Comparison of ENCODE assay signal across 2 cellular contexts in genomic region chr18:62324917-62325805, GRCh38.
A peak's percentile ranks its signal among the peaks of the same experiment; 100 is the strongest.
TF ChIP-seq lines count a peak whose summit lies in the region.

TNFRSF11A (plus strand) TSS chr18:62325310; CDS start chr18:62325353, 43 bp downstream.

TF ChIP-seq in IMR-90, 13 proteins besides CTCF, POLR2A, EP300 and RAD21:
- TF ChIP-seq MAFK (IDR thresholded peaks at IDR 0.05; ENCODE audit: low read depth, low read length): no peak
TF ChIP-seq in IMR-90: peak in this region for 0.

TF ChIP-seq in HepG2, 621 proteins besides CTCF, POLR2A, EP300 and RAD21 (continues in another document):
- TF ChIP-seq GATAD1 (CRISPR knock-in tag; IDR thresholded peaks at IDR 0.05): 0 out of 2 replicates have a peak, but pooled peaks have one; percentile 19
- peak; percentile 86 for TF ChIP-seq ZKSCAN1 (IDR thresholded peaks at IDR 0.05; ENCODE audit: low read length)
- TF ChIP-seq ZNF225 (CRISPR knock-in tag; IDR thresholded peaks at IDR 0.05): peak; percentile 32; the same call in 1 of the 2 replicates
- TF ChIP-seq ZNF121 (CRISPR knock-in tag; IDR thresholded peaks at IDR 0.05): no peak
- TF ChIP-seq ONECUT2 (CRISPR knock-in tag; IDR thresholded peaks at IDR 0.05): no peak
- TF ChIP-seq TBX2 (CRISPR knock-in tag; IDR thresholded peaks at IDR 0.05; ENCODE audit: borderline replicate concordance): 0 out of 2 replicates have a peak, but pooled peaks have one; percentile 13
- TF ChIP-seq SP1 (IDR thresholded peaks at IDR 0.05): no peak
- TF ChIP-seq SP1 (CRISPR knock-in tag; IDR thresholded peaks at IDR 0.05): 0 out of 2 replicates have a peak, but pooled peaks have one; percentile 27
- no peak for TF ChIP-seq ZNF850 (CRISPR knock-in tag; conservative IDR thresholded peaks at IDR 0.05)
- peak; percentile 33; the same call in 1 of the 2 replicates for TF ChIP-seq RBFOX2 (IDR thresholded peaks at IDR 0.05; ENCODE audit: low read depth, low read length)
- TF ChIP-seq ZFYVE20 (CRISPR knock-in tag; IDR thresholded peaks at IDR 0.05; ENCODE audit: borderline replicate concordance, low read depth): peak; percentile 31; the same call in 1 of the 2 replicates
- 0 out of 2 replicates have a peak, but pooled peaks have one; percentile 20 for TF ChIP-seq HIC2 (CRISPR knock-in tag; IDR thresholded peaks at IDR 0.05; ENCODE audit: low read depth)
- TF ChIP-seq YY1 (IDR thresholded peaks at IDR 0.05; ENCODE audit: insufficient read depth, insufficient replicate concordance, low read depth, low read length): peak; percentile 36
- no peak for TF ChIP-seq ZNF558 (CRISPR knock-in tag; IDR thresholded peaks at IDR 0.05; ENCODE audit: borderline replicate concordance)
- TF ChIP-seq, protein P1, sequence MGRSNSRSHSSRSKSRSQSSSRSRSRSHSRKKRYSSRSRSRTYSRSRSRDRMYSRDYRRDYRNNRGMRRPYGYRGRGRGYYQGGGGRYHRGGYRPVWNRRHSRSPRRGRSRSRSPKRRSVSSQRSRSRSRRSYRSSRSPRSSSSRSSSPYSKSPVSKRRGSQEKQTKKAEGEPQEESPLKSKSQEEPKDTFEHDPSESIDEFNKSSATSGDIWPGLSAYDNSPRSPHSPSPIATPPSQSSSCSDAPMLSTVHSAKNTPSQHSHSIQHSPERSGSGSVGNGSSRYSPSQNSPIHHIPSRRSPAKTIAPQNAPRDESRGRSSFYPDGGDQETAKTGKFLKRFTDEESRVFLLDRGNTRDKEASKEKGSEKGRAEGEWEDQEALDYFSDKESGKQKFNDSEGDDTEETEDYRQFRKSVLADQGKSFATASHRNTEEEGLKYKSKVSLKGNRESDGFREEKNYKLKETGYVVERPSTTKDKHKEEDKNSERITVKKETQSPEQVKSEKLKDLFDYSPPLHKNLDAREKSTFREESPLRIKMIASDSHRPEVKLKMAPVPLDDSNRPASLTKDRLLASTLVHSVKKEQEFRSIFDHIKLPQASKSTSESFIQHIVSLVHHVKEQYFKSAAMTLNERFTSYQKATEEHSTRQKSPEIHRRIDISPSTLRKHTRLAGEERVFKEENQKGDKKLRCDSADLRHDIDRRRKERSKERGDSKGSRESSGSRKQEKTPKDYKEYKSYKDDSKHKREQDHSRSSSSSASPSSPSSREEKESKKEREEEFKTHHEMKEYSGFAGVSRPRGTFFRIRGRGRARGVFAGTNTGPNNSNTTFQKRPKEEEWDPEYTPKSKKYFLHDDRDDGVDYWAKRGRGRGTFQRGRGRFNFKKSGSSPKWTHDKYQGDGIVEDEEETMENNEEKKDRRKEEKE (IDR thresholded peaks at IDR 0.05): no peak
- TF ChIP-seq, protein P2, sequence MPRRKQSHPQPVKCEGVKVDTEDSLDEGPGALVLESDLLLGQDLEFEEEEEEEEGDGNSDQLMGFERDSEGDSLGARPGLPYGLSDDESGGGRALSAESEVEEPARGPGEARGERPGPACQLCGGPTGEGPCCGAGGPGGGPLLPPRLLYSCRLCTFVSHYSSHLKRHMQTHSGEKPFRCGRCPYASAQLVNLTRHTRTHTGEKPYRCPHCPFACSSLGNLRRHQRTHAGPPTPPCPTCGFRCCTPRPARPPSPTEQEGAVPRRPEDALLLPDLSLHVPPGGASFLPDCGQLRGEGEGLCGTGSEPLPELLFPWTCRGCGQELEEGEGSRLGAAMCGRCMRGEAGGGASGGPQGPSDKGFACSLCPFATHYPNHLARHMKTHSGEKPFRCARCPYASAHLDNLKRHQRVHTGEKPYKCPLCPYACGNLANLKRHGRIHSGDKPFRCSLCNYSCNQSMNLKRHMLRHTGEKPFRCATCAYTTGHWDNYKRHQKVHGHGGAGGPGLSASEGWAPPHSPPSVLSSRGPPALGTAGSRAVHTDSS (CRISPR knock-in tag; conservative IDR thresholded peaks at IDR 0.05): no peak
- TF ChIP-seq HNRNPLL (IDR thresholded peaks at IDR 0.05; ENCODE audit: low read depth, low read length, poor library complexity, severe bottlenecking): peak; percentile 53
- 0 out of 2 replicates have a peak, but pooled peaks have one; percentile 8 for TF ChIP-seq ARID4A (CRISPR knock-in tag; IDR thresholded peaks at IDR 0.05; ENCODE audit: borderline replicate concordance)
- 0 out of 2 replicates have a peak, but pooled peaks have one; percentile 46 for TF ChIP-seq ZNF83 (CRISPR knock-in tag; IDR thresholded peaks at IDR 0.05; ENCODE audit: borderline replicate concordance)
- TF ChIP-seq ZNF234 (CRISPR knock-in tag; conservative IDR thresholded peaks at IDR 0.05): no peak
- TF ChIP-seq SAP130 (CRISPR knock-in tag; IDR thresholded peaks at IDR 0.05; ENCODE audit: low read depth): peak; percentile 10
- TF ChIP-seq, protein P3, sequence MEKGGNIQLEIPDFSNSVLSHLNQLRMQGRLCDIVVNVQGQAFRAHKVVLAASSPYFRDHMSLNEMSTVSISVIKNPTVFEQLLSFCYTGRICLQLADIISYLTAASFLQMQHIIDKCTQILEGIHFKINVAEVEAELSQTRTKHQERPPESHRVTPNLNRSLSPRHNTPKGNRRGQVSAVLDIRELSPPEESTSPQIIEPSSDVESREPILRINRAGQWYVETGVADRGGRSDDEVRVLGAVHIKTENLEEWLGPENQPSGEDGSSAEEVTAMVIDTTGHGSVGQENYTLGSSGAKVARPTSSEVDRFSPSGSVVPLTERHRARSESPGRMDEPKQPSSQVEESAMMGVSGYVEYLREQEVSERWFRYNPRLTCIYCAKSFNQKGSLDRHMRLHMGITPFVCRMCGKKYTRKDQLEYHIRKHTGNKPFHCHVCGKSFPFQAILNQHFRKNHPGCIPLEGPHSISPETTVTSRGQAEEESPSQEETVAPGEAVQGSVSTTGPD (CRISPR knock-in tag; IDR thresholded peaks at IDR 0.05): no peak
- peak; percentile 45 for TF ChIP-seq ZEB1 (IDR thresholded peaks at IDR 0.05; ENCODE audit: insufficient replicate concordance, low read depth)
- TF ChIP-seq ATF7 (IDR thresholded peaks at IDR 0.05): no peak
- TF ChIP-seq ATF7 (CRISPR knock-in tag; IDR thresholded peaks at IDR 0.05): no peak
- 0 out of 2 replicates have a peak, but pooled peaks have one; percentile 6 for TF ChIP-seq KDM5B (CRISPR knock-in tag; IDR thresholded peaks at IDR 0.05; ENCODE audit: borderline replicate concordance)
- 0 out of 2 replicates have a peak, but pooled peaks have one; percentile 35 for TF ChIP-seq ZNF430 (CRISPR knock-in tag; IDR thresholded peaks at IDR 0.05)
- TF ChIP-seq, protein P4, sequence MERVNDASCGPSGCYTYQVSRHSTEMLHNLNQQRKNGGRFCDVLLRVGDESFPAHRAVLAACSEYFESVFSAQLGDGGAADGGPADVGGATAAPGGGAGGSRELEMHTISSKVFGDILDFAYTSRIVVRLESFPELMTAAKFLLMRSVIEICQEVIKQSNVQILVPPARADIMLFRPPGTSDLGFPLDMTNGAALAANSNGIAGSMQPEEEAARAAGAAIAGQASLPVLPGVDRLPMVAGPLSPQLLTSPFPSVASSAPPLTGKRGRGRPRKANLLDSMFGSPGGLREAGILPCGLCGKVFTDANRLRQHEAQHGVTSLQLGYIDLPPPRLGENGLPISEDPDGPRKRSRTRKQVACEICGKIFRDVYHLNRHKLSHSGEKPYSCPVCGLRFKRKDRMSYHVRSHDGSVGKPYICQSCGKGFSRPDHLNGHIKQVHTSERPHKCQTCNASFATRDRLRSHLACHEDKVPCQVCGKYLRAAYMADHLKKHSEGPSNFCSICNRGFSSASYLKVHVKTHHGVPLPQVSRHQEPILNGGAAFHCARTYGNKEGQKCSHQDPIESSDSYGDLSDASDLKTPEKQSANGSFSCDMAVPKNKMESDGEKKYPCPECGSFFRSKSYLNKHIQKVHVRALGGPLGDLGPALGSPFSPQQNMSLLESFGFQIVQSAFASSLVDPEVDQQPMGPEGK (CRISPR knock-in tag; IDR thresholded peaks at IDR 0.05): peak; percentile 85
- 0 out of 2 replicates have a peak, but pooled peaks have one; percentile 69 for TF ChIP-seq SNAI1 (CRISPR knock-in tag; IDR thresholded peaks at IDR 0.05; ENCODE audit: borderline replicate concordance)
- TF ChIP-seq STAG1 (CRISPR knock-in tag; IDR thresholded peaks at IDR 0.05): peak; percentile 36
- TF ChIP-seq CBFB (CRISPR knock-in tag; IDR thresholded peaks at IDR 0.05): no peak
- TF ChIP-seq KLF6 (CRISPR knock-in tag; IDR thresholded peaks at IDR 0.05): no peak
- TF ChIP-seq MXI1 (IDR thresholded peaks at IDR 0.05; ENCODE audit: borderline replicate concordance, low read depth, low read length): 0 out of 3 replicates have a peak, but pooled peaks have one; percentile 18
- no peak for TF ChIP-seq CC2D1A (CRISPR knock-in tag; IDR thresholded peaks at IDR 0.05)
- no peak for TF ChIP-seq ZNF205 (CRISPR knock-in tag; IDR thresholded peaks at IDR 0.05)
- TF ChIP-seq, protein P5, sequence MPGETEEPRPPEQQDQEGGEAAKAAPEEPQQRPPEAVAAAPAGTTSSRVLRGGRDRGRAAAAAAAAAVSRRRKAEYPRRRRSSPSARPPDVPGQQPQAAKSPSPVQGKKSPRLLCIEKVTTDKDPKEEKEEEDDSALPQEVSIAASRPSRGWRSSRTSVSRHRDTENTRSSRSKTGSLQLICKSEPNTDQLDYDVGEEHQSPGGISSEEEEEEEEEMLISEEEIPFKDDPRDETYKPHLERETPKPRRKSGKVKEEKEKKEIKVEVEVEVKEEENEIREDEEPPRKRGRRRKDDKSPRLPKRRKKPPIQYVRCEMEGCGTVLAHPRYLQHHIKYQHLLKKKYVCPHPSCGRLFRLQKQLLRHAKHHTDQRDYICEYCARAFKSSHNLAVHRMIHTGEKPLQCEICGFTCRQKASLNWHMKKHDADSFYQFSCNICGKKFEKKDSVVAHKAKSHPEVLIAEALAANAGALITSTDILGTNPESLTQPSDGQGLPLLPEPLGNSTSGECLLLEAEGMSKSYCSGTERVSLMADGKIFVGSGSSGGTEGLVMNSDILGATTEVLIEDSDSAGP (CRISPR knock-in tag; IDR thresholded peaks at IDR 0.05; ENCODE audit: borderline replicate concordance): peak; percentile 50; the same call in 1 of the 2 replicates
- TF ChIP-seq, protein P6, sequence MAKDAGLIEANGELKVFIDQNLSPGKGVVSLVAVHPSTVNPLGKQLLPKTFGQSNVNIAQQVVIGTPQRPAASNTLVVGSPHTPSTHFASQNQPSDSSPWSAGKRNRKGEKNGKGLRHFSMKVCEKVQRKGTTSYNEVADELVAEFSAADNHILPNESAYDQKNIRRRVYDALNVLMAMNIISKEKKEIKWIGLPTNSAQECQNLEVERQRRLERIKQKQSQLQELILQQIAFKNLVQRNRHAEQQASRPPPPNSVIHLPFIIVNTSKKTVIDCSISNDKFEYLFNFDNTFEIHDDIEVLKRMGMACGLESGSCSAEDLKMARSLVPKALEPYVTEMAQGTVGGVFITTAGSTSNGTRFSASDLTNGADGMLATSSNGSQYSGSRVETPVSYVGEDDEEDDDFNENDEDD (CRISPR knock-in tag; IDR thresholded peaks at IDR 0.05; ENCODE audit: borderline replicate concordance): peak; percentile 30; the same call in 1 of the 2 replicates
- 0 out of 2 replicates have a peak, but pooled peaks have one; percentile 10 for TF ChIP-seq ZNF839 (CRISPR knock-in tag; IDR thresholded peaks at IDR 0.05; ENCODE audit: borderline replicate concordance)
- TF ChIP-seq ZNF574 (CRISPR knock-in tag; IDR thresholded peaks at IDR 0.05): peak; percentile 4; the same call in 1 of the 2 replicates
